Comparison of ENCODE assay signal across 15 cellular contexts in genomic region chr3:55675478-55675877, GRCh38.
DNase-seq lines count a peak whose midpoint lies in the region; ATAC-seq and TF ChIP-seq lines count a peak whose summit lies in the region.
"Had no signal": no experiment of that assay in that cellular context is flagged by ENCODE, and none has a peak within 500 bp of the region (broad histone marks: within the 10 kb centered on the region; RNA-seq: fewer than 3 reads in every experiment).

No MANE protein-coding gene starts in this region.

- in situ Hi-C loops in GM13976 (cut with MboI; ENCODE audit: low sequenced_read_pairs, unreplicated experiment) = no loop called here

- TF ChIP-seq CTCF in GM13976 (IDR thresholded peaks at IDR 0.05; ENCODE audit: borderline replicate concordance, control extremely low read depth, extremely low read depth, insufficient read depth, missing control alignments) (no peak), MCF 10A (IDR thresholded peaks at IDR 0.05; ENCODE audit: unreplicated experiment) (no peak)

- POLR2A ChIA-PET in MCF 10A (lab: Yijun Ruan, JAX) = no interaction called here

- no peaks in the 10 kb centered on the region for H3K4me1 Mint-ChIP-seq in MCF 10A (ENCODE audit: insufficient read depth, unreplicated experiment)
- H3K4me1 Mint-ChIP-seq: IgD-negative memory B cell, neural crest cell had no signal

- CTCF ChIA-PET in MCF 10A (lab: Yijun Ruan, JAX) = interaction anchor here (1.0 kb wide), 1 partner anchor 28 kb away, joined by 3 read pairs; no protein-coding TSS in a partner anchor

- no peaks in the 10 kb centered on the region for H3K27me3 Mint-ChIP-seq in MCF 10A (ENCODE audit: insufficient read depth, unreplicated experiment)
- H3K27me3 Mint-ChIP-seq: IgD-negative memory B cell had no signal

- H3K27ac Mint-ChIP-seq in MCF 10A (ENCODE audit: low read depth, unreplicated experiment) = no peak overlapping the region
- H3K27ac Mint-ChIP-seq: IgD-negative memory B cell had no signal

- DNase-seq in GM13976 (ENCODE audit: low spot score) (peak; percentile 67), MCF 10A (ENCODE audit: unreplicated experiment) (no peak), DMS114 treated with DMSO at 0.1 percent for 48 hours (lab: John Stamatoyannopoulos, UW; ENCODE audit: unreplicated experiment) (no peak), NCI-H345 (lab: John Stamatoyannopoulos, UW) (no peak)
- DNase-seq in stimulated activated CD4-positive, alpha-beta T cell treated with anti-CD3 and anti-CD28 coated beads, Interleukin-4, amount 100 ng/mL, for 24 hours = no peak
- DNase-seq: NCI-H226; SHP77 treated with DMSO at 0.1 percent for 48 hours; stimulated activated CD4-positive, alpha-beta T cell treated with anti-CD3 and anti-CD28 coated beads, Interleukin-4, amount 100 ng/mL, for 1 hour; tibial artery had no signal

- peak; percentile 97 for ATAC-seq in GM19324 (IDR thresholded peaks at IDR 0.05; ENCODE audit: low FRiP score, unreplicated experiment)
- ATAC-seq in HG02759 (IDR thresholded peaks at IDR 0.05; ENCODE audit: unreplicated experiment) = peak; percentile 98
- ATAC-seq in HG03460 (IDR thresholded peaks at IDR 0.05; ENCODE audit: unreplicated experiment) = peak; percentile 99
- ATAC-seq: esophagus mucosa had no signal

- no peaks in the 10 kb centered on the region for H3K36me3 Mint-ChIP-seq in MCF 10A (ENCODE audit: insufficient read depth, unreplicated experiment)

- no peak overlapping the region for H3K4me3 Mint-ChIP-seq in MCF 10A (ENCODE audit: unreplicated experiment)
- H3K4me3 Mint-ChIP-seq: IgD-negative memory B cell, neural crest cell had no signal

- intact Hi-C loops in MCF 10A (cut with micrococcal nuclease) = no loop called here

- no peaks in the 10 kb centered on the region for H3K9me3 Mint-ChIP-seq in MCF 10A (ENCODE audit: unreplicated experiment)

- no TSS peak for BruUV-seq in MCF 10A (replicated peaks; lab: Mats Ljungman, UMichigan)
